In the genomic region with DNA sequence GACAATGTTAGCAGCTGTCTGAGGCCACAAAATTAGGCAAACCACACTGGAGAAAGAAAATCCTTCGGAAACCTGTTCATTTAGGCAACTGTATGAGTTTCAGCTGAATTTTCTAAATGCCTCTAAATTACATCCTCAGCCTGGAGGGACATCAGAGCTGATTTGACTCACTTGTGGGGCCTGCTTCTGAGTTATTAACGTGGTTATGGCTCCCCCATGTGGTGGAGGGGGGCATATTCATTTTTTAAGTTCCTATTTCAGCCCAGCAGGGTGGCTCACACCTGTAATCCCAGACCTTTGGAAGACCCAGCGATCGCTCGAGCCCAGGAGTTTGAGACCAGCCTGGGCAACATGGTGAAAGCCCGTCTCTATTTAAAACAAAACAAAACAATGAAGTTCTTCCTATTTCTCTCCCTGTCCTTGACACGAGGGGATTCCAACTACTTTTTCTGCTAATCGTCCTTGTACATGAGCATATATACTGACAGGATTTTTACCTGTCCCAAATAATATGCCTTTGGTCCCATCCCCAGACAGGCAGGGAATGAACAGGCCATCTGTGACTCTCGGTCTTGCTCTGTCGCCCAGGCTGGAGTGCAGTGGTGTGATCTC, we compare ENCODE assay signal across 8 cellular contexts. TPM values are rescaled to one million over a fixed set of nuclear protein-coding genes. Genes with fewer than 3 reads are reported as not detected.
A peak's percentile ranks its signal among the peaks of the same experiment; 100 is the strongest.
DNase-seq lines count a peak whose midpoint lies in the region; ATAC-seq and TF ChIP-seq lines count a peak whose summit lies in the region.

No MANE protein-coding gene starts in this region.

- H4K20me1 ChIP-seq in PC-9 (ENCODE audit: insufficient read depth) = no peaks in the 10 kb centered on the region

- no peaks in the 10 kb centered on the region for H3K36me3 Mint-ChIP-seq in natural killer cell treated with Interleukin-12 subunit alpha and Interleukin-12 subunit beta and Interleukin-15 and Interleukin-18, amount 100 ng/mL, for 72 hours

- H3K36me3 ChIP-seq in PC-9 (ENCODE audit: low read depth) = no peaks in the 10 kb centered on the region
- no peaks in the 10 kb centered on the region for H3K36me3 ChIP-seq in esophagus squamous epithelium

- peak overlapping the region; percentile 12 to 59 for H3K27ac Mint-ChIP-seq in natural killer cell treated with Interleukin-12 subunit alpha and Interleukin-12 subunit beta and Interleukin-15 and Interleukin-18, amount 100 ng/mL, for 72 hours

- peaks cover 14 to 22% of the 10 kb centered on the region in 2 donors for H3K4me1 Mint-ChIP-seq in natural killer cell treated with Interleukin-12 subunit alpha and Interleukin-12 subunit beta and Interleukin-15 and Interleukin-18, amount 100 ng/mL, for 72 hours (ENCODE audit: low read depth in 2 of 2)

- H3K9me2 ChIP-seq in PC-9 (ENCODE audit: insufficient read depth) = no peaks in the 10 kb centered on the region

- H3K4me1 ChIP-seq in PC-9 (replicated peaks; ENCODE audit: insufficient read depth) (peaks cover 40% of the 10 kb centered on the region), esophagus squamous epithelium (peaks cover 0 to 12% (median 0%) of the 10 kb centered on the region in 3 donors)

- H3K79me2 ChIP-seq in PC-9 (ENCODE audit: low read depth) = no peaks in the 10 kb centered on the region

- H3K9me3 ChIP-seq in PC-9 (ENCODE audit: insufficient read depth, low read depth) = no peaks in the 10 kb centered on the region
- H3K9me3 ChIP-seq in esophagus squamous epithelium = no peaks in the 10 kb centered on the region

- H3K4me3 Mint-ChIP-seq in natural killer cell treated with Interleukin-12 subunit alpha and Interleukin-12 subunit beta and Interleukin-15 and Interleukin-18, amount 100 ng/mL, for 72 hours = no peak overlapping the region

- peak overlapping the region; percentile 37 for H3K4me2 ChIP-seq in PC-9

- peaks cover 22% of the 10 kb centered on the region for H3F3A ChIP-seq in PC-9 (ENCODE audit: insufficient read depth, low read depth)

- no peak for TF ChIP-seq POLR2A in esophagus squamous epithelium (IDR thresholded peaks at IDR 0.05)

- no peak overlapping the region for H3K27ac ChIP-seq in PC-9
- no peak overlapping the region for H3K27ac ChIP-seq in esophagus squamous epithelium

- POLR2A ChIA-PET in PC-9 (lab: Charles Lee; ENCODE audit: unreplicated experiment) = interaction anchor here (0.5 kb wide), 1 partner anchor 102 kb away, joined by 3 read pairs; no protein-coding TSS in a partner anchor

- ATAC-seq in natural killer cell treated with Interleukin-12 subunit alpha and Interleukin-12 subunit beta and Interleukin-15 and Interleukin-18, amount 100 ng/mL, for 72 hours = peak; percentile 72 to 80
- ATAC-seq in stimulated activated naive CD8-positive, alpha-beta T cell treated with anti-CD3 and anti-CD28 coated beads, Interleukin-15, Interleukin-2, amounts not matched to agents 100 U/mL and 50 U/mL, for 24 hours = peak; percentile 56
- no peak for ATAC-seq in GM18519 (IDR thresholded peaks at IDR 0.05; ENCODE audit: low FRiP score, unreplicated experiment)

- no peaks in the 10 kb centered on the region for H3K9me3 Mint-ChIP-seq in natural killer cell treated with Interleukin-12 subunit alpha and Interleukin-12 subunit beta and Interleukin-15 and Interleukin-18, amount 100 ng/mL, for 72 hours

- no TSS peak for BruUV-seq in PC-9 (replicated peaks; lab: Mats Ljungman, UMichigan)

- H3K4me3 ChIP-seq in Jurkat, Clone E6-1 (ENCODE audit: low read length) = no peak overlapping the region
- H3K4me3 ChIP-seq in PC-9 = no peak overlapping the region
- H3K4me3 ChIP-seq in esophagus squamous epithelium = no peak overlapping the region

- DNase-seq in DMS153 (lab: John Stamatoyannopoulos, UW) (peak; percentile 69), PC-9 (peak; percentile 77 to 82), activated T-cell treated with anti-CD3 and anti-CD28 coated beads for 48 hours (ENCODE audit: low read depth) (peak; percentile 55), esophagus squamous epithelium (lab: John Stamatoyannopoulos, UW) (no peak)
- DNase-seq in Jurkat, Clone E6-1 (ENCODE audit: low read depth, low spot score) = peak; percentile 74
- DNase-seq in natural killer cell treated with Interleukin-12 subunit alpha and Interleukin-12 subunit beta and Interleukin-15 and Interleukin-18, amount 100 ng/mL, for 72 hours (ENCODE audit: low spot score) = peak; percentile 82
- peak; percentile 73 for DNase-seq in stimulated activated naive CD8-positive, alpha-beta T cell treated with anti-CD3 and anti-CD28 coated beads, Interleukin-15, Interleukin-2, amounts not matched to agents 100 U/mL and 50 U/mL, for 24 hours

- peaks cover 40 to 58% of the 10 kb centered on the region in 2 donors for H3K27me3 Mint-ChIP-seq in natural killer cell treated with Interleukin-12 subunit alpha and Interleukin-12 subunit beta and Interleukin-15 and Interleukin-18, amount 100 ng/mL, for 72 hours

- intact Hi-C loops in PC-9 (cut with micrococcal nuclease; ENCODE audit: unreplicated experiment) (loop anchor here (1.0 to 10.0 kb wide), 5 partner anchors 72 to 401 kb away; partner anchors contain the start of genes FOXA3 and SYMPK), esophagus squamous epithelium (cut with DNase I) (loop anchor here (5.0 to 10.0 kb wide), 3 partner anchors 81 to 241 kb away; partner anchors contain the start of gene PGLYRP1)

- 12 to 15% methylated on average over 10 of the region's 10 CpGs for WGBS in esophagus squamous epithelium, 2 donors

- no peak overlapping the region for H2AFZ ChIP-seq in PC-9

- no peaks in the 10 kb centered on the region for H3K27me3 ChIP-seq in PC-9 (ENCODE audit: insufficient read depth, low read depth)
- peaks cover 0 to 58% (median 0%) of the 10 kb centered on the region in 4 donors for H3K27me3 ChIP-seq in esophagus squamous epithelium

- CTCF ChIA-PET in PC-9 (lab: Charles Lee) = interaction anchor here (0.6 to 3.9 kb wide), 11 partner anchors 16 to 448 kb away, joined by 3 to 28 read pairs (median 4); partner anchors contain the start of gene IGFL1

- TF ChIP-seq CTCF in PC-9 (conservative IDR thresholded peaks at IDR 0.05) = peak; percentile 96
- peak; percentile 64 to 96 (median 92) for TF ChIP-seq CTCF in esophagus squamous epithelium (IDR thresholded peaks at IDR 0.05)

RNA-seq across cellular contexts. Expression of gene HIF3A, which starts 31.5 kb away (rescaled TPM):
- polyA plus RNA-seq in Jurkat, Clone E6-1 (2012; ENCODE audit: insufficient read depth, insufficient read length) = not detected
- total RNA-seq in PC-9 (2021) (0.25 TPM in 1 of 2 replicates, not detected in the other), esophagus squamous epithelium (10 to 100 TPM in 1 of 4 donors, 1 to 10 TPM in 3; 3.8 to 52.8 (median 6.2) TPM)
- not detected for total RNA-seq in natural killer cell treated with Interleukin-12 subunit alpha and Interleukin-12 subunit beta and Interleukin-15 and Interleukin-18, amount 100 ng/mL, for 72 hours

RNA-seq across cellular contexts. Expression of gene IGFL1, which starts 35.8 kb away (rescaled TPM):
- polyA plus RNA-seq in Jurkat, Clone E6-1 (2012; ENCODE audit: insufficient read depth, insufficient read length) = not detected
- total RNA-seq in PC-9 (2021) (2.6 and 3.7 TPM in 2 replicates), esophagus squamous epithelium (10 to 100 TPM in 3 of 4 donors, 1 to 10 TPM in 1; 2.9 to 46.0 (median 22.0) TPM)
- not detected for total RNA-seq in natural killer cell treated with Interleukin-12 subunit alpha and Interleukin-12 subunit beta and Interleukin-15 and Interleukin-18, amount 100 ng/mL, for 72 hours
